1 cellular context compared by ENCODE assay signal in the genomic region with DNA sequence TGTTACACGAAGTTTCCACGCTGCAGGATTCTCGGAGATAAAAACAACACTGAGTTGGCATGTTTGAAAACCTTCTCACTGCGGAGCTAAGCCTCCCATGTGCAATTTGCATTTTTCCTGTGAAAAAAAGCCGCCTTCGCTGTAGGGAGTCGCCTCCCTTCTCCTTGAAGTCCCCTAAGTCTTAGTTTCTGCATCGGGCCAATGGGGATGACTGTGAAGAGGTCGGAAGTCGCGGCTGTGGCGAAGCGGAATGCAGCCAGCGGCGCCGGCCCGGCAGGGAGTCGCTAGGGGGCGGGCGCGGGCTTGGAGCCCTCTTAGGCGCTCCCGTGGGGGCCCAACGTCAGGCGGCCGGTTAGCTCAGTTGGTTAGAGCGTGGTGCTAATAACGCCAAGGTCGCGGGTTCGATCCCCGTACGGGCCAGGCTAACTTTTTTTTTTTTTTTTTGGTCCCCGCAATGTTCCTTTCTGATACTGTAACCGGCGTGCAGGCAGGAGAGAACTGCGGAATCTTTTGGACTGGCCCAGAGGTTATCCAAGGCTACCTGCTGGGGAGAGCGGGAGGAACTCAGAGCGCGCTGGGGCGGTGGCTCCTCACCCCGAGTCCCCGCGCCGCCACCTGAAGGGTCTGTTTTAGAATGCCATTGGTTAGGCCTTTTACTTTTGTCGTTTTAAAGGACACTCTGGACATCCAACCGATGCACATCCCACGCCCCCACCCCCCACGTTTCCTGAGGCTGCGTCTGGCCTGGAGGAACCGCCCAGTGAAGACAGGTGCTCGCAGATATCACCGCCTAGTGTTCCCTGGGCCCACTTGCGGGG.
TF ChIP-seq lines count a peak whose summit lies in the region.

No MANE protein-coding gene starts in this region.

TF ChIP-seq in K562, 482 proteins besides CTCF, POLR2A, EP300 and RAD21 (continued from another document and continues in another):
- TF ChIP-seq, protein P1, sequence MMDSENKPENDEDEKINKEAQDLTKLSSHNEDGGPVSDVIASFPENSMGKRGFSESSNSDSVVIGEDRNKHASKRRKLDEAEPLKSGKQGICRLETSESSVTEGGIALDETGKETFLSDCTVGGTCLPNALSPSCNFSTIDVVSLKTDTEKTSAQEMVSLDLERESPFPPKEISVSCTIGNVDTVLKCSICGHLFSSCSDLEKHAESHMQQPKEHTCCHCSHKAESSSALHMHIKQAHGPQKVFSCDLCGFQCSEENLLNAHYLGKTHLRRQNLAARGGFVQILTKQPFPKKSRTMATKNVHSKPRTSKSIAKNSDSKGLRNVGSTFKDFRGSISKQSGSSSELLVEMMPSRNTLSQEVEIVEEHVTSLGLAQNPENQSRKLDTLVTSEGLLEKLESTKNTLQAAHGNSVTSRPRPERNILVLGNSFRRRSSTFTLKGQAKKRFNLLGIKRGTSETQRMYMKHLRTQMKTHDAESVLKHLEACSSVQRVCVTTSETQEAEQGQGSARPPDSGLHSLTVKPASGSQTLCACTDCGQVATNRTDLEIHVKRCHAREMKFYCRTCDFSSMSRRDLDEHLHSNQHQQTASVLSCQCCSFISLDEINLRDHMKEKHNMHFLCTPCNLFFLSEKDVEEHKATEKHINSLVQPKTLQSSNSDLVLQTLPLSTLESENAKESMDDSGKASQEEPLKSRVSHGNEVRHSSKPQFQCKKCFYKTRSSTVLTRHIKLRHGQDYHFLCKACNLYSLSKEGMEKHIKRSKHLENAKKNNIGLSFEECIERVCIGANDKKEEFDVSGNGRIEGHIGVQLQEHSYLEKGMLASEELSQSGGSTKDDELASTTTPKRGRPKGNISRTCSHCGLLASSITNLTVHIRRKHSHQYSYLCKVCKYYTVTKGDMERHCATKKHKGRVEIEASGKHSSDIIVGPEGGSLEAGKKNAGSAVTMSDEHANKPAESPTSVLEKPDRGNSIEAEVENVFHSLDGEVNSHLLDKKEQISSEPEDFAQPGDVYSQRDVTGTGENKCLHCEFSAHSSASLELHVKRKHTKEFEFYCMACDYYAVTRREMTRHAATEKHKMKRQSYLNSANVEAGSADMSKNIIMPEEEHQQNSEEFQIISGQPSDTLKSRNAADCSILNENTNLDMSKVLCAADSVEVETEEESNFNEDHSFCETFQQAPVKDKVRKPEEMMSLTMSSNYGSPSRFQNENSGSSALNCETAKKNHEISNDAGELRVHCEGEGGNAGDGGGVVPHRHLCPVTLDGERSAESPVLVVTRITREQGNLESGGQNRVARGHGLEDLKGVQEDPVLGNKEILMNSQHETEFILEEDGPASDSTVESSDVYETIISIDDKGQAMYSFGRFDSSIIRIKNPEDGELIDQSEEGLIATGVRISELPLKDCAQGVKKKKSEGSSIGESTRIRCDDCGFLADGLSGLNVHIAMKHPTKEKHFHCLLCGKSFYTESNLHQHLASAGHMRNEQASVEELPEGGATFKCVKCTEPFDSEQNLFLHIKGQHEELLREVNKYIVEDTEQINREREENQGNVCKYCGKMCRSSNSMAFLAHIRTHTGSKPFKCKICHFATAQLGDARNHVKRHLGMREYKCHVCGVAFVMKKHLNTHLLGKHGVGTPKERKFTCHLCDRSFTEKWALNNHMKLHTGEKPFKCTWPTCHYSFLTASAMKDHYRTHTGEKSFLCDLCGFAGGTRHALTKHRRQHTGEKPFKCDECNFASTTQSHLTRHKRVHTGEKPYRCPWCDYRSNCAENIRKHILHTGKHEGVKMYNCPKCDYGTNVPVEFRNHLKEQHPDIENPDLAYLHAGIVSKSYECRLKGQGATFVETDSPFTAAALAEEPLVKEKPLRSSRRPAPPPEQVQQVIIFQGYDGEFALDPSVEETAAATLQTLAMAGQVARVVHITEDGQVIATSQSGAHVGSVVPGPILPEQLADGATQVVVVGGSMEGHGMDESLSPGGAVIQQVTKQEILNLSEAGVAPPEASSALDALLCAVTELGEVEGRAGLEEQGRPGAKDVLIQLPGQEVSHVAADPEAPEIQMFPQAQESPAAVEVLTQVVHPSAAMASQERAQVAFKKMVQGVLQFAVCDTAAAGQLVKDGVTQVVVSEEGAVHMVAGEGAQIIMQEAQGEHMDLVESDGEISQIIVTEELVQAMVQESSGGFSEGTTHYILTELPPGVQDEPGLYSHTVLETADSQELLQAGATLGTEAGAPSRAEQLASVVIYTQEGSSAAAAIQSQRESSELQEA (IDR thresholded peaks at IDR 0.05; ENCODE audit: low read depth) = peak; percentile 78
- peak; percentile 30 for TF ChIP-seq TCF3 (CRISPR knock-in tag; IDR thresholded peaks at IDR 0.05)
- TF ChIP-seq, protein P2, sequence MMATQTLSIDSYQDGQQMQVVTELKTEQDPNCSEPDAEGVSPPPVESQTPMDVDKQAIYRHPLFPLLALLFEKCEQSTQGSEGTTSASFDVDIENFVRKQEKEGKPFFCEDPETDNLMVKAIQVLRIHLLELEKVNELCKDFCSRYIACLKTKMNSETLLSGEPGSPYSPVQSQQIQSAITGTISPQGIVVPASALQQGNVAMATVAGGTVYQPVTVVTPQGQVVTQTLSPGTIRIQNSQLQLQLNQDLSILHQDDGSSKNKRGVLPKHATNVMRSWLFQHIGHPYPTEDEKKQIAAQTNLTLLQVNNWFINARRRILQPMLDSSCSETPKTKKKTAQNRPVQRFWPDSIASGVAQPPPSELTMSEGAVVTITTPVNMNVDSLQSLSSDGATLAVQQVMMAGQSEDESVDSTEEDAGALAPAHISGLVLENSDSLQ (IDR thresholded peaks at IDR 0.05) = peak; percentile 94
- TF ChIP-seq CHD2 (IDR thresholded peaks at IDR 0.05; ENCODE audit: low read depth, low read length) = 0 out of 2 replicates have a peak, but pooled peaks have one; percentile 21
- no peak for TF ChIP-seq TSC22D4 (tag; IDR thresholded peaks at IDR 0.05)
- TF ChIP-seq TARDBP (IDR thresholded peaks at IDR 0.05) = peak; percentile 65; the same call in 1 of the 2 replicates
- peak; percentile 41; the same call in 1 of the 2 replicates for TF ChIP-seq ARID1B (IDR thresholded peaks at IDR 0.05)
- no peak for TF ChIP-seq POU5F1 (IDR thresholded peaks at IDR 0.05; ENCODE audit: borderline replicate concordance, low read depth, low read length, partially characterized antibody)
- TF ChIP-seq TEAD2 (tag; IDR thresholded peaks at IDR 0.05) = peak; percentile 74; the same call in 1 of the 2 replicates
- TF ChIP-seq CBX1 (IDR thresholded peaks at IDR 0.05; ENCODE audit: low read depth) = peak; percentile 66; the same call in 1 of the 2 replicates
- TF ChIP-seq, protein P3, sequence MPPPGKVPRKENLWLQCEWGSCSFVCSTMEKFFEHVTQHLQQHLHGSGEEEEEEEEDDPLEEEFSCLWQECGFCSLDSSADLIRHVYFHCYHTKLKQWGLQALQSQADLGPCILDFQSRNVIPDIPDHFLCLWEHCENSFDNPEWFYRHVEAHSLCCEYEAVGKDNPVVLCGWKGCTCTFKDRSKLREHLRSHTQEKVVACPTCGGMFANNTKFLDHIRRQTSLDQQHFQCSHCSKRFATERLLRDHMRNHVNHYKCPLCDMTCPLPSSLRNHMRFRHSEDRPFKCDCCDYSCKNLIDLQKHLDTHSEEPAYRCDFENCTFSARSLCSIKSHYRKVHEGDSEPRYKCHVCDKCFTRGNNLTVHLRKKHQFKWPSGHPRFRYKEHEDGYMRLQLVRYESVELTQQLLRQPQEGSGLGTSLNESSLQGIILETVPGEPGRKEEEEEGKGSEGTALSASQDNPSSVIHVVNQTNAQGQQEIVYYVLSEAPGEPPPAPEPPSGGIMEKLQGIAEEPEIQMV (tag; conservative IDR thresholded peaks at IDR 0.05; ENCODE audit: low read depth) = no peak
- TF ChIP-seq, protein P4, sequence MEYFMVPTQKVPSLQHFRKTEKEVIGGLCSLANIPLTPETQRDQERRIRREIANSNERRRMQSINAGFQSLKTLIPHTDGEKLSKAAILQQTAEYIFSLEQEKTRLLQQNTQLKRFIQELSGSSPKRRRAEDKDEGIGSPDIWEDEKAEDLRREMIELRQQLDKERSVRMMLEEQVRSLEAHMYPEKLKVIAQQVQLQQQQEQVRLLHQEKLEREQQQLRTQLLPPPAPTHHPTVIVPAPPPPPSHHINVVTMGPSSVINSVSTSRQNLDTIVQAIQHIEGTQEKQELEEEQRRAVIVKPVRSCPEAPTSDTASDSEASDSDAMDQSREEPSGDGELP (CRISPR knock-in tag; IDR thresholded peaks at IDR 0.05; ENCODE audit: borderline replicate concordance) = peak; percentile 70
- no peak for TF ChIP-seq CEBPB (tag; IDR thresholded peaks at IDR 0.05)
- TF ChIP-seq ZKSCAN8 (CRISPR knock-in tag; IDR thresholded peaks at IDR 0.05) = no peak
- TF ChIP-seq, protein P5, sequence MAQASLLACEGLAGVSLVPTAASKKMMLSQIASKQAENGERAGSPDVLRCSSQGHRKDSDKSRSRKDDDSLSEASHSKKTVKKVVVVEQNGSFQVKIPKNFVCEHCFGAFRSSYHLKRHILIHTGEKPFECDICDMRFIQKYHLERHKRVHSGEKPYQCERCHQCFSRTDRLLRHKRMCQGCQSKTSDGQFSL (CRISPR knock-in tag; IDR thresholded peaks at IDR 0.05) = 0 out of 2 replicates have a peak, but pooled peaks have one; percentile 35
- TF ChIP-seq, protein P5 (tag; IDR thresholded peaks at IDR 0.05) = no peak
- TF ChIP-seq CXXC5 (CRISPR knock-in tag; IDR thresholded peaks at IDR 0.05) = peak; percentile 85; the same call in 1 of the 2 replicates
- peak; percentile 84 for TF ChIP-seq RB1 (IDR thresholded peaks at IDR 0.05; ENCODE audit: low read depth)
- TF ChIP-seq, protein P6, sequence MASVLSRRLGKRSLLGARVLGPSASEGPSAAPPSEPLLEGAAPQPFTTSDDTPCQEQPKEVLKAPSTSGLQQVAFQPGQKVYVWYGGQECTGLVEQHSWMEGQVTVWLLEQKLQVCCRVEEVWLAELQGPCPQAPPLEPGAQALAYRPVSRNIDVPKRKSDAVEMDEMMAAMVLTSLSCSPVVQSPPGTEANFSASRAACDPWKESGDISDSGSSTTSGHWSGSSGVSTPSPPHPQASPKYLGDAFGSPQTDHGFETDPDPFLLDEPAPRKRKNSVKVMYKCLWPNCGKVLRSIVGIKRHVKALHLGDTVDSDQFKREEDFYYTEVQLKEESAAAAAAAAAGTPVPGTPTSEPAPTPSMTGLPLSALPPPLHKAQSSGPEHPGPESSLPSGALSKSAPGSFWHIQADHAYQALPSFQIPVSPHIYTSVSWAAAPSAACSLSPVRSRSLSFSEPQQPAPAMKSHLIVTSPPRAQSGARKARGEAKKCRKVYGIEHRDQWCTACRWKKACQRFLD (CRISPR knock-in tag; IDR thresholded peaks at IDR 0.05) = peak; percentile 47; the same call in 1 of the 2 replicates
- TF ChIP-seq ZFP30 (CRISPR knock-in tag; IDR thresholded peaks at IDR 0.05; ENCODE audit: borderline replicate concordance) = no peak
- TF ChIP-seq, protein P7, sequence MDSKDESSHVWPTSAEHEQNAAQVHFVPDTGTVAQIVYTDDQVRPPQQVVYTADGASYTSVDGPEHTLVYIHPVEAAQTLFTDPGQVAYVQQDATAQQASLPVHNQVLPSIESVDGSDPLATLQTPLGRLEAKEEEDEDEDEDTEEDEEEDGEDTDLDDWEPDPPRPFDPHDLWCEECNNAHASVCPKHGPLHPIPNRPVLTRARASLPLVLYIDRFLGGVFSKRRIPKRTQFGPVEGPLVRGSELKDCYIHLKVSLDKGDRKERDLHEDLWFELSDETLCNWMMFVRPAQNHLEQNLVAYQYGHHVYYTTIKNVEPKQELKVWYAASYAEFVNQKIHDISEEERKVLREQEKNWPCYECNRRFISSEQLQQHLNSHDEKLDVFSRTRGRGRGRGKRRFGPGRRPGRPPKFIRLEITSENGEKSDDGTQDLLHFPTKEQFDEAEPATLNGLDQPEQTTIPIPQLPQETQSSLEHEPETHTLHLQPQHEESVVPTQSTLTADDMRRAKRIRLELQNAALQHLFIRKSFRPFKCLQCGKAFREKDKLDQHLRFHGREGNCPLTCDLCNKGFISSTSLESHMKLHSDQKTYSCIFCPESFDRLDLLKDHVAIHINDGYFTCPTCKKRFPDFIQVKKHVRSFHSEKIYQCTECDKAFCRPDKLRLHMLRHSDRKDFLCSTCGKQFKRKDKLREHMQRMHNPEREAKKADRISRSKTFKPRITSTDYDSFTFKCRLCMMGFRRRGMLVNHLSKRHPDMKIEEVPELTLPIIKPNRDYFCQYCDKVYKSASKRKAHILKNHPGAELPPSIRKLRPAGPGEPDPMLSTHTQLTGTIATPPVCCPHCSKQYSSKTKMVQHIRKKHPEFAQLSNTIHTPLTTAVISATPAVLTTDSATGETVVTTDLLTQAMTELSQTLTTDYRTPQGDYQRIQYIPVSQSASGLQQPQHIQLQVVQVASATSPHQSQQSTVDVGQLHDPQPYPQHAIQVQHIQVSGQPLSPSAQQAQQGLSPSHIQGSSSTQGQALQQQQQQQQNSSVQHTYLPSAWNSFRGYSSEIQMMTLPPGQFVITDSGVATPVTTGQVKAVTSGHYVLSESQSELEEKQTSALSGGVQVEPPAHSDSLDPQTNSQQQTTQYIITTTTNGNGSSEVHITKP (IDR thresholded peaks at IDR 0.05; ENCODE audit: partially characterized antibody) = peak; percentile 42
- TF ChIP-seq SRSF7 (optimal IDR thresholded peaks at IDR 0.05; ENCODE audit: low read depth, low read length) = no peak
- peak; percentile 28 for TF ChIP-seq TAF1 (IDR thresholded peaks at IDR 0.05; ENCODE audit: control insufficient read depth, extremely low read depth, insufficient read depth, low read length, severe bottlenecking)
- peak; percentile 88 for TF ChIP-seq SMAD4 (CRISPR knock-in tag; conservative IDR thresholded peaks at IDR 0.05)
- TF ChIP-seq, protein P8, sequence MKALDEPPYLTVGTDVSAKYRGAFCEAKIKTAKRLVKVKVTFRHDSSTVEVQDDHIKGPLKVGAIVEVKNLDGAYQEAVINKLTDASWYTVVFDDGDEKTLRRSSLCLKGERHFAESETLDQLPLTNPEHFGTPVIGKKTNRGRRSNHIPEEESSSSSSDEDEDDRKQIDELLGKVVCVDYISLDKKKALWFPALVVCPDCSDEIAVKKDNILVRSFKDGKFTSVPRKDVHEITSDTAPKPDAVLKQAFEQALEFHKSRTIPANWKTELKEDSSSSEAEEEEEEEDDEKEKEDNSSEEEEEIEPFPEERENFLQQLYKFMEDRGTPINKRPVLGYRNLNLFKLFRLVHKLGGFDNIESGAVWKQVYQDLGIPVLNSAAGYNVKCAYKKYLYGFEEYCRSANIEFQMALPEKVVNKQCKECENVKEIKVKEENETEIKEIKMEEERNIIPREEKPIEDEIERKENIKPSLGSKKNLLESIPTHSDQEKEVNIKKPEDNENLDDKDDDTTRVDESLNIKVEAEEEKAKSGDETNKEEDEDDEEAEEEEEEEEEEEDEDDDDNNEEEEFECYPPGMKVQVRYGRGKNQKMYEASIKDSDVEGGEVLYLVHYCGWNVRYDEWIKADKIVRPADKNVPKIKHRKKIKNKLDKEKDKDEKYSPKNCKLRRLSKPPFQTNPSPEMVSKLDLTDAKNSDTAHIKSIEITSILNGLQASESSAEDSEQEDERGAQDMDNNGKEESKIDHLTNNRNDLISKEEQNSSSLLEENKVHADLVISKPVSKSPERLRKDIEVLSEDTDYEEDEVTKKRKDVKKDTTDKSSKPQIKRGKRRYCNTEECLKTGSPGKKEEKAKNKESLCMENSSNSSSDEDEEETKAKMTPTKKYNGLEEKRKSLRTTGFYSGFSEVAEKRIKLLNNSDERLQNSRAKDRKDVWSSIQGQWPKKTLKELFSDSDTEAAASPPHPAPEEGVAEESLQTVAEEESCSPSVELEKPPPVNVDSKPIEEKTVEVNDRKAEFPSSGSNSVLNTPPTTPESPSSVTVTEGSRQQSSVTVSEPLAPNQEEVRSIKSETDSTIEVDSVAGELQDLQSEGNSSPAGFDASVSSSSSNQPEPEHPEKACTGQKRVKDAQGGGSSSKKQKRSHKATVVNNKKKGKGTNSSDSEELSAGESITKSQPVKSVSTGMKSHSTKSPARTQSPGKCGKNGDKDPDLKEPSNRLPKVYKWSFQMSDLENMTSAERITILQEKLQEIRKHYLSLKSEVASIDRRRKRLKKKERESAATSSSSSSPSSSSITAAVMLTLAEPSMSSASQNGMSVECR (CRISPR knock-in tag; IDR thresholded peaks at IDR 0.05) = peak; percentile 48; the same call in 1 of the 2 replicates
- TF ChIP-seq HDAC1 (IDR thresholded peaks at IDR 0.05) = peak in 1 of 2 experiments; percentile 97; a peak in 2 of 4 replicates
- TF ChIP-seq EGR1 (conservative IDR thresholded peaks at IDR 0.05) = peak; percentile 33
- peak; percentile 39 for TF ChIP-seq RBM25 (IDR thresholded peaks at IDR 0.05; ENCODE audit: low read depth, low read length, severe bottlenecking)
